8 cellular contexts compared by ENCODE assay signal in the genomic region with DNA sequence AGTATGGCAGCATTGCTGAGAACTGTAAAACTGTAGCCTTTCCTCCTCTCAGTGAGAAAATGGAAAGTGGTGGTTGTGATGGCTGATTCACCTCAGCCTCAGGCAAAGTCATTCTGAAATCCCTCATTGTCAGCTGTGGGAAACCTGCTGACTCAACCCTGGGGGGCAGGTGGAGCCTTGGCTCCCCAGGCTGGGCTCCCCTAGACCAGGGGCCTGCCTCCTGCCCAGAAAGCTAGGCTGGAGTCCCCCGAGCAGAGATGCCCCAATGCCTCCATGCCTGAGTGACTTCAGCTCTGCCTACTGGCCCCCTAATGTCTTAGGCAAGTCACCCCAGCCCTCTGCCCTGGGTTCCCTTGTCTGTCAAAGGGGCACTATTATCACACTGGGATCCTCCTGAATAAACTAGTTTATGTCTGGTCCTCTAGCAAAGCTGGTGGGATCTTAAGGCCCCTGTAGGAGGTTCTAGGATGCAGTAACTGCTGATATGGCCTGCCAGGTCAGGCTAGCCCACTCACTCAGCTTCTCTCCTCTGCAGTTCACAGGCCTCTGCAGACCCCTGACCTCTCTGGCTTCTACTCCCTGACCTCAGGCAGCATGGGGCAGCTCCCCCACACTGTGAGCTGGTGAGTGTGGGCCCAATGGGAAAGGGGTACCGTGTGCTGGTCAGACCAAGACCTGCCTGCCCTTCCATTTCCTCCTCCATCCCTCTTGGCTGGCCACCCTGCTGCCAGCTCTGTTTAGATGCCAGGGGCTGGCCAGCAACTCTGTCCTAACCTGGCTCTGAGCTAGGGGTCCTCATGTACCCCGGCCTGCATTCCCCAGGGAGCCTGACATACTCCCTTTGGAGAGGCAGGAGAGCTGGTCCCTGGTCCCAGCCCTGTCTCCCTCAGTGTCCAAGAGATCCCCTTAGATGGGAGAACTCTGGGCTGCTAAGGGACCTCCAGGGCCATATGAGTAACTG. TPM values are rescaled to one million over a fixed set of nuclear protein-coding genes. Genes with fewer than 3 reads are reported as not detected.
A peak's percentile ranks its signal among the peaks of the same experiment; 100 is the strongest.
DNase-seq lines count a peak whose midpoint lies in the region; ATAC-seq and TF ChIP-seq lines count a peak whose summit lies in the region.

No MANE protein-coding gene starts in this region.

- peaks cover 17% of the 10 kb centered on the region for H3K36me3 ChIP-seq in OCI-LY3 (replicated peaks; ENCODE audit: low read depth, low read length)
- peaks cover 0 to 48% of the 10 kb centered on the region in 2 donors for H3K36me3 ChIP-seq in adrenal gland (replicated peaks in 1 of 2)

- peak; percentile 81 for DNase-seq in GM10248 (ENCODE audit: extremely low spot score)
- DNase-seq in adrenal gland: peak in 6 of 7 donors; percentile 1 to 46 (median 14)
- DNase-seq in posterior vena cava (ENCODE audit: low spot score): peak; percentile 51
- DNase-seq in NCI-H2029 (lab: John Stamatoyannopoulos, UW): no peak
- DNase-seq in NCI-H2227 (lab: John Stamatoyannopoulos, UW; ENCODE audit: unreplicated experiment): no peak
- no peak for DNase-seq in HuH-7.5 (ENCODE audit: low spot score)

- H3K27me3 ChIP-seq in OCI-LY3 (ENCODE audit: low read depth, low read length): no peaks in the 10 kb centered on the region
- no peaks in the 10 kb centered on the region for H3K27me3 ChIP-seq in adrenal gland

- peak; percentile 73 for ATAC-seq in GM21737 (IDR thresholded peaks at IDR 0.05; ENCODE audit: unreplicated experiment)

- no peak for TF ChIP-seq POLR2A in adrenal gland (IDR thresholded peaks at IDR 0.05)

- CTCF ChIA-PET in GM10248 (lab: Yijun Ruan, JAX): interaction anchor here (0.8 to 26.3 kb wide), 13 partner anchors 9 to 141 kb away, joined by 3 to 882 read pairs (median 7); no protein-coding TSS in a partner anchor

- H3K9ac ChIP-seq in OCI-LY3 (ENCODE audit: low read length): peak overlapping the region; percentile 49; the same call in 1 of the 2 replicates

- H3K9me3 ChIP-seq in OCI-LY3 (ENCODE audit: insufficient read depth, low read length): no peaks in the 10 kb centered on the region
- H3K9me3 ChIP-seq in adrenal gland (replicated peaks in 1 of 3): no peaks in the 10 kb centered on the region

- TF ChIP-seq CTCF in GM10248 (IDR thresholded peaks at IDR 0.05; ENCODE audit: control extremely low read depth, extremely low read depth, low read depth, missing control alignments) (no peak), OCI-LY3 (IDR thresholded peaks at IDR 0.05; ENCODE audit: low read depth, low read length) (no peak), adrenal gland (IDR thresholded peaks at IDR 0.05) (no peak)

- H2AFZ ChIP-seq in OCI-LY3 (ENCODE audit: low read depth, low read length): no peak overlapping the region

- intact Hi-C loops in adrenal gland (cut with DNase I) (no loop called here), posterior vena cava (cut with DNase I) (no loop called here)

- peaks cover 10% of the 10 kb centered on the region for H4K20me1 ChIP-seq in OCI-LY3 (ENCODE audit: insufficient read depth, low read length)

- peak overlapping the region; percentile 76 for H3K27ac ChIP-seq in OCI-LY3 (ENCODE audit: low read length)
- H3K27ac ChIP-seq in adrenal gland: peak overlapping the region in 1 of 5 donors; percentile 24

- H3K4me3 ChIP-seq in OCI-LY3 (ENCODE audit: low read length) (peak overlapping the region; percentile 64), adrenal gland (no peak overlapping the region)

- H3K4me2 ChIP-seq in OCI-LY3 (ENCODE audit: low read length): peak overlapping the region; percentile 94

- 81 to 95% (median 93%) methylated on average over 2 to 3 of the region's 3 CpGs for WGBS in adrenal gland, 4 donors

- POLR2A ChIA-PET in GM10248 (lab: Yijun Ruan, JAX): interaction anchor here (0.7 to 1.9 kb wide), 6 partner anchors 12 to 99 kb away, joined by 3 to 9 read pairs (median 4); a partner anchor contains a TSS

- H3K4me1 ChIP-seq in OCI-LY3 (ENCODE audit: low read length): peaks cover 43% of the 10 kb centered on the region
- H3K4me1 ChIP-seq in adrenal gland (replicated peaks in 1 of 2): peaks cover 4 to 18% of the 10 kb centered on the region in 2 donors

- H3K79me2 ChIP-seq in OCI-LY3 (ENCODE audit: low read length): peaks cover 17% of the 10 kb centered on the region

RNA-seq across cellular contexts. Expression of a gene that starts 24.2 kb away (rescaled TPM):
- 1 to 10 TPM; 6.2 to 9.6 (median 7.6) TPM for total RNA-seq in adrenal gland
- 1 to 10 TPM; 3.9 to 5.4 (median 5.1) TPM for polyA plus RNA-seq in adrenal gland
- total RNA-seq in posterior vena cava: 1 to 10 TPM; 1.0 to 1.6 TPM

RNA-seq across cellular contexts. Expression of a gene that starts 38.1 kb away (rescaled TPM):
- total RNA-seq in adrenal gland (100 to 1,000 TPM; 262 to 522 (median 377) TPM), posterior vena cava (100 to 1,000 TPM; 321 to 334 TPM)
- 1,000 to 10,000 TPM in 1 of 3 donors, 100 to 1,000 TPM in 2; 121 to 1,485 (median 274) TPM for polyA plus RNA-seq in adrenal gland

Comparison
In these comparisons a context has a peak if more than half of its experiments do, and no peak if none do; other contexts are left out.
1. DNase-seq: peak in GM10248 (single experiment), adrenal gland (6 of 7) and posterior vena cava (single experiment); none in NCI-H2029 (single experiment), NCI-H2227 (single experiment) and HuH-7.5 (single experiment).